ENCODE assay signal across 1 cellular context in genomic region chr19:29610213-29610573, GRCh38.
TF ChIP-seq lines count a peak whose summit lies in the region.

No MANE protein-coding gene starts in this region.

TF ChIP-seq in SK-N-SH, 30 proteins besides CTCF, POLR2A, EP300 and RAD21:
- TF ChIP-seq IRF3 (IDR thresholded peaks at IDR 0.05; ENCODE audit: low read depth, low read length) (no peak), FOSL2 (IDR thresholded peaks at IDR 0.05; ENCODE audit: borderline replicate concordance, low read depth) (no peak), ELF1 (IDR thresholded peaks at IDR 0.05) (no peak), JUND (IDR thresholded peaks at IDR 0.05) (no peak)
- TF ChIP-seq, protein P1, sequence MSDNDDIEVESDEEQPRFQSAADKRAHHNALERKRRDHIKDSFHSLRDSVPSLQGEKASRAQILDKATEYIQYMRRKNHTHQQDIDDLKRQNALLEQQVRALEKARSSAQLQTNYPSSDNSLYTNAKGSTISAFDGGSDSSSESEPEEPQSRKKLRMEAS (IDR thresholded peaks at IDR 0.05; ENCODE audit: low read depth) = no peak
